Comparison of ENCODE assay signal across 8 cellular contexts in the genomic region with DNA sequence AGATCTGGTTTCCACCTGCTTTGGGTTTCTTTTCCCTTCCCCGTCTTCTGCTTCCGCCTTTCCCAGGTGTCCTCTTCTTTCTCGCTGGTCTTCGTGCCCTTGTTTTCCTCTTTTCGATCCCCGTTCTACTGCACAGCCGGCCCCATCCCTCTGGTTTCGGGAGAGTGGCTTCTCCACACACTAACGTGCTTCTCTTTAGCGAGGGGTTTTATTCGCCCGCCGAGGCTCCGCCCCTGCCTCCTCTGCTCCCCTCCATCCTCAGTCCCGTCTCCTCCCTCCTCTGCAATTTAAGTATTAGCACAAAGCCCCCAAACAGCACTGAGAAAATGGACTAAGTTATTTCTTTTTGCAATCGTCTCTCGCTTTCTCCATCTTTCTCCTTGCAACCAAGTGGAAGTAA. TPM values are rescaled to one million over a fixed set of nuclear protein-coding genes. Genes with fewer than 3 reads are reported as not detected.
A peak's percentile ranks its signal among the peaks of the same experiment; 100 is the strongest.
DNase-seq lines count a peak whose midpoint lies in the region; ATAC-seq and TF ChIP-seq lines count a peak whose summit lies in the region.

A gene (minus strand): TSS at position 182 of the 400 bp plus-strand sequence. CDS start 746 bp downstream, outside the sequence.

- peak within 1 kb of the TSS in 1 of 2 donors; percentile 31 for H3K27ac ChIP-seq in testis

- H3K27me3 ChIP-seq in testis: no peaks in the 10 kb centered on the region

- no peaks in the 10 kb centered on the region for H3K36me3 ChIP-seq in testis (ENCODE audit: low read depth, missing control alignments)

- no peak within 1 kb of the TSS for H3K4me3 Mint-ChIP-seq in endothelial cell (ENCODE audit: unreplicated experiment)
- no peak within 1 kb of the TSS for H3K4me3 Mint-ChIP-seq in mesothelial cell of epicardium

- no peaks in the 10 kb centered on the region for H3K9me3 Mint-ChIP-seq in endothelial cell (ENCODE audit: unreplicated experiment)
- H3K9me3 Mint-ChIP-seq in mesothelial cell of epicardium: no peaks in the 10 kb centered on the region

- H3K4me1 Mint-ChIP-seq in endothelial cell (ENCODE audit: unreplicated experiment): no peaks in the 10 kb centered on the region
- H3K4me1 Mint-ChIP-seq in mesothelial cell of epicardium: peaks cover 15% of the 10 kb centered on the region

- DNase-seq in activated gamma-delta T cell treated with Interleukin-2 at 50 U/mL for 16 hours (peak; percentile 26), activated gamma-delta T cell (lab: John Stamatoyannopoulos, UW) (no peak), endothelial cell (ENCODE audit: low spot score) (peak; percentile 33), mesothelial cell of epicardium (ENCODE audit: low spot score in 2 of 2, unreplicated experiment in 2 of 2) (peak; percentile 34 to 66), testis (peak; percentile 88), middle frontal gyrus (ENCODE audit: extremely low spot score, low spot score) (no peak)
- DNase-seq in activated CD4-positive, alpha-beta T cell treated with anti-CD3 and anti-CD28 coated beads for 4 hours: peak; percentile 13 to 18

- H3K4me3 ChIP-seq in testis: peak within 1 kb of the TSS; percentile 36 to 56

- WGBS in testis, 2 donors: 1% methylated on average over 17 of the region's 17 CpGs

- no peak for ATAC-seq in GM21360 (IDR thresholded peaks at IDR 0.05; ENCODE audit: unreplicated experiment)

- H3K36me3 Mint-ChIP-seq in endothelial cell (ENCODE audit: low read depth, unreplicated experiment) (no peaks in the 10 kb centered on the region), mesothelial cell of epicardium (no peaks in the 10 kb centered on the region)

- TF ChIP-seq CTCF in endothelial cell (IDR thresholded peaks at IDR 0.05; ENCODE audit: unreplicated experiment) (no peak), mesothelial cell of epicardium (IDR thresholded peaks at IDR 0.05; ENCODE audit: unreplicated experiment) (no peak), testis (IDR thresholded peaks at IDR 0.05) (no peak)

- peaks cover 6% of the 10 kb centered on the region for H3K4me1 ChIP-seq in testis

- H3K27ac Mint-ChIP-seq in endothelial cell (ENCODE audit: unreplicated experiment) (no peak within 1 kb of the TSS), mesothelial cell of epicardium (no peak within 1 kb of the TSS)

- TF ChIP-seq POLR2A in testis (IDR thresholded peaks at IDR 0.05): peak; percentile 80

- intact Hi-C loops in testis (cut with DNase I; ENCODE audit: low total_unique reads): no loop called here

- H3K27me3 Mint-ChIP-seq in endothelial cell (ENCODE audit: unreplicated experiment) (no peaks in the 10 kb centered on the region), mesothelial cell of epicardium (ENCODE audit: low read depth) (no peaks in the 10 kb centered on the region)

- no peaks in the 10 kb centered on the region for H3K9me3 ChIP-seq in testis

RNA-seq across cellular contexts. Expression of the gene that starts here (rescaled TPM):
- 24.3 TPM for total RNA-seq in endothelial cell (ENCODE audit: unreplicated experiment)
- total RNA-seq in mesothelial cell of epicardium: 52.5 to 62.3 TPM (median 58.7 TPM) in 3 replicates
- total RNA-seq in testis: 10 to 100 TPM; 78.2 to 94.2 TPM
- polyA plus RNA-seq in testis (ENCODE audit: insufficient read depth, low read depth, low replicate concordance): 73.5 TPM

Comparison
In these comparisons a context has a peak if more than half of its experiments do, and no peak if none do; other contexts are left out.
1. DNase-seq: peak in activated gamma-delta T cell treated with Interleukin-2 at 50 U/mL for 16 hours (single experiment), activated CD4-positive, alpha-beta T cell treated with anti-CD3 and anti-CD28 coated beads for 4 hours (2 of 2), endothelial cell (single experiment), mesothelial cell of epicardium (2 of 2) and testis (single experiment); none in activated gamma-delta T cell (single experiment) and middle frontal gyrus (single experiment).